In genomic region chr5:175739973-175740372, GRCh38 we compare ENCODE assay signal across 23 cellular contexts.
"Had no signal": no experiment of that assay in that cellular context is flagged by ENCODE, and none has a peak within 500 bp of the region (broad histone marks: within the 10 kb centered on the region; RNA-seq: fewer than 3 reads in every experiment).

No MANE protein-coding gene starts in this region.

- H3K27ac ChIP-seq: coronary artery, esophagus muscularis mucosa, foreskin keratinocyte, gastroesophageal sphincter, heart left ventricle, hepatocyte, left lung, lower lobe of right lung had no signal

- H3K4me3 ChIP-seq: coronary artery, dorsolateral prefrontal cortex, esophagus muscularis mucosa, gastroesophageal sphincter, heart left ventricle, hepatocyte, left lung, lower lobe of right lung, mucosa of descending colon had no signal

- H3K27me3 ChIP-seq: foreskin keratinocyte had no signal

- H3K36me3 ChIP-seq: esophagus muscularis mucosa, gastroesophageal sphincter, heart left ventricle, left lung, lower lobe of right lung had no signal

- H3K27ac Mint-ChIP-seq: immature natural killer cell, mesothelial cell of epicardium had no signal

- ATAC-seq: foreskin keratinocyte, gastroesophageal sphincter, heart left ventricle, left cardiac atrium, left lung, left ventricle myocardium superior, lower lobe of right lung, mucosa of descending colon had no signal

- H3K4me2 ChIP-seq: hepatocyte had no signal

- H3K9me3 ChIP-seq: esophagus muscularis mucosa, heart left ventricle, left lung, lower lobe of right lung, mucosa of descending colon had no signal

- H3K4me3 Mint-ChIP-seq: immature natural killer cell, mesothelial cell of epicardium had no signal

- FAIRE-seq: colon, endothelial cell of umbilical vein, frontal cortex, islet of Langerhans, keratinocyte had no signal

- H3K4me1 ChIP-seq: esophagus muscularis mucosa, foreskin keratinocyte, gastroesophageal sphincter, heart left ventricle, left lung, lower lobe of right lung had no signal

- H3K36me3 Mint-ChIP-seq: mesothelial cell of epicardium had no signal

- H3K9me3 Mint-ChIP-seq: immature natural killer cell, mesothelial cell of epicardium had no signal

- H3K4me1 Mint-ChIP-seq: immature natural killer cell, mesothelial cell of epicardium had no signal

- DNase-seq: dermis blood vessel endothelial cell; effector CD4-positive, alpha-beta T cell; effector memory CD4-positive, alpha-beta T cell; foreskin keratinocyte; heart left ventricle; immature natural killer cell; left cardiac atrium; left lung; left ventricle myocardium superior; lower lobe of right lung; mesenchymal stem cell; mucosa of descending colon had no signal
